ENCODE assay signal across 29 cellular contexts in genomic region chr5:16974981-16975380, GRCh38. TPM values are rescaled to one million over a fixed set of nuclear protein-coding genes. Genes with fewer than 3 reads are reported as not detected.
"Had no signal": no experiment of that assay in that cellular context is flagged by ENCODE, and none has a peak within 500 bp of the region (broad histone marks: within the 10 kb centered on the region; RNA-seq: fewer than 3 reads in every experiment).

No MANE protein-coding gene starts in this region.

- H3K4me3 Mint-ChIP-seq: naive thymus-derived CD8-positive, alpha-beta T cell; natural killer cell treated with Interleukin-12 subunit alpha and Interleukin-12 subunit beta and Interleukin-15 and Interleukin-18, amount 100 ng/mL, for 72 hours; nephron progenitor cell; neural crest cell; stimulated activated memory B cell treated with anti-CD40 and anti-IgM and Interleukin-4, amounts not matched to agents 10 μg/mL and 1 μg/mL and 100 μg/mL, for 72 hours; stimulated activated naive CD8-positive, alpha-beta T cell treated with anti-CD3 and anti-CD28 coated beads, Interleukin-15, amount 100 ng/mL, for 72 hours; type B pancreatic cell had no signal

- H3K4me1 Mint-ChIP-seq: stimulated activated memory B cell treated with anti-CD40 and anti-IgM and Interleukin-4, amounts not matched to agents 10 μg/mL and 1 μg/mL and 100 μg/mL, for 72 hours; stimulated activated naive CD8-positive, alpha-beta T cell treated with anti-CD3 and anti-CD28 coated beads, Interleukin-15, amount 100 ng/mL, for 72 hours had no signal

- H3K27me3 ChIP-seq: neutrophil, pancreas, right atrium auricular region, right lobe of liver, sigmoid colon, suprapubic skin, testis, tibial artery, transverse colon, upper lobe of right lung, vagina had no signal

- H3K27me3 Mint-ChIP-seq: natural killer cell treated with Interleukin-12 subunit alpha and Interleukin-12 subunit beta and Interleukin-15 and Interleukin-18, amount 100 ng/mL, for 72 hours; stimulated activated naive CD8-positive, alpha-beta T cell treated with anti-CD3 and anti-CD28 coated beads, Interleukin-15, amount 100 ng/mL, for 72 hours had no signal

- ATAC-seq: naive thymus-derived CD8-positive, alpha-beta T cell; natural killer cell treated with Interleukin-12 subunit alpha and Interleukin-12 subunit beta and Interleukin-15 and Interleukin-18, amount 100 ng/mL, for 72 hours; pancreas; right lobe of liver; stimulated activated memory B cell treated with anti-CD40 and anti-IgM and Interleukin-4, amounts not matched to agents 10 μg/mL and 1 μg/mL and 100 μg/mL, for 72 hours; stimulated activated naive CD8-positive, alpha-beta T cell treated with anti-CD3 and anti-CD28 coated beads, Interleukin-15, amount 100 ng/mL, for 72 hours; stimulated activated naive CD8-positive, alpha-beta T cell treated with anti-CD3 and anti-CD28 coated beads, Interleukin-15, Interleukin-2, amounts not matched to agents 100 U/mL and 50 U/mL, for 24 hours; upper lobe of right lung had no signal

- H3K9me3 ChIP-seq: neutrophil, pancreas, prostate gland, right atrium auricular region, right lobe of liver, sigmoid colon, suprapubic skin, testis, tibial artery, transverse colon, upper lobe of right lung, vagina had no signal

- H3K36me3 ChIP-seq: neutrophil, pancreas, prostate gland, right atrium auricular region, right lobe of liver, sigmoid colon, suprapubic skin, tibial artery, transverse colon, upper lobe of right lung, vagina had no signal

- H3K36me3 Mint-ChIP-seq: naive thymus-derived CD8-positive, alpha-beta T cell; natural killer cell treated with Interleukin-12 subunit alpha and Interleukin-12 subunit beta and Interleukin-15 and Interleukin-18, amount 100 ng/mL, for 72 hours; stimulated activated memory B cell treated with anti-CD40 and anti-IgM and Interleukin-4, amounts not matched to agents 10 μg/mL and 1 μg/mL and 100 μg/mL, for 72 hours; type B pancreatic cell had no signal

- H3K4me3 ChIP-seq: pancreas, prostate gland, right atrium auricular region, right lobe of liver, sigmoid colon, suprapubic skin, testis, tibial artery, transverse colon, upper lobe of right lung, vagina had no signal

- H3K27ac Mint-ChIP-seq: naive thymus-derived CD8-positive, alpha-beta T cell; natural killer cell treated with Interleukin-12 subunit alpha and Interleukin-12 subunit beta and Interleukin-15 and Interleukin-18, amount 100 ng/mL, for 72 hours; stimulated activated memory B cell treated with anti-CD40 and anti-IgM and Interleukin-4, amounts not matched to agents 10 μg/mL and 1 μg/mL and 100 μg/mL, for 72 hours; stimulated activated naive CD8-positive, alpha-beta T cell treated with anti-CD3 and anti-CD28 coated beads, Interleukin-15, amount 100 ng/mL, for 72 hours; type B pancreatic cell had no signal

- H3K27ac ChIP-seq: neutrophil, pancreas, prostate gland, right atrium auricular region, right lobe of liver, sigmoid colon, suprapubic skin, testis, tibial artery, transverse colon, upper lobe of right lung, vagina had no signal

- H3K4me1 ChIP-seq: pancreas, prostate gland, right atrium auricular region, right lobe of liver, sigmoid colon, suprapubic skin, tibial artery, transverse colon, upper lobe of right lung, vagina had no signal

- DNase-seq: naive thymus-derived CD8-positive, alpha-beta T cell; nephron progenitor cell; nucleus accumbens; pancreas; retina; right lobe of liver; sigmoid colon; small intestine; stimulated activated CD4-positive, alpha-beta T cell treated with anti-CD3 and anti-CD28 coated beads, Interleukin-15, amount 100 ng/mL, for 24 hours; stimulated activated CD4-positive, alpha-beta T cell treated with anti-CD3 and anti-CD28 coated beads, Interleukin-2, amount 100 ng/mL, for 24 hours; stimulated activated CD4-positive, alpha-beta T cell treated with anti-CD3 and anti-CD28 coated beads, Interleukin-2, amount 100 ng/mL, for 48 hours; stimulated activated CD4-positive, alpha-beta T cell treated with anti-CD3 and anti-CD28 coated beads, Interleukin-4, amount 100 ng/mL, for 24 hours; stimulated activated naive CD4-positive, alpha-beta T cell; stimulated activated naive CD8-positive, alpha-beta T cell treated with anti-CD3 and anti-CD28 coated beads, Interleukin-15, amount 100 ng/mL, for 72 hours; stimulated activated naive CD8-positive, alpha-beta T cell treated with anti-CD3 and anti-CD28 coated beads, Interleukin-15, Interleukin-2, amounts not matched to agents 100 U/mL and 50 U/mL, for 24 hours; substantia nigra; tibial artery; transverse colon; upper lobe of right lung had no signal

RNA-seq across cellular contexts. Expression of gene MYO10, which starts 38.9 kb away (rescaled TPM):
- total RNA-seq: naive thymus-derived CD8-positive, alpha-beta T cell; natural killer cell treated with Interleukin-12 subunit alpha and Interleukin-12 subunit beta and Interleukin-15 and Interleukin-18, amount 100 ng/mL, for 72 hours had no signal
